12 cellular contexts compared by ENCODE assay signal in genomic region chr6:85463621-85464259, GRCh38. TPM values are rescaled to one million over a fixed set of nuclear protein-coding genes. Genes with fewer than 3 reads are reported as not detected.
A peak's percentile ranks its signal among the peaks of the same experiment; 100 is the strongest.
DNase-seq lines count a peak whose midpoint lies in the region; ATAC-seq and TF ChIP-seq lines count a peak whose summit lies in the region.
"Had no signal": no experiment of that assay in that cellular context is flagged by ENCODE, and none has a peak within 500 bp of the region (broad histone marks: within the 10 kb centered on the region; RNA-seq: fewer than 3 reads in every experiment).

No MANE protein-coding gene starts in this region.

- H3K4me3 ChIP-seq in SJSA1 = no peak overlapping the region
- H3K4me3 ChIP-seq in endodermal cell (ENCODE audit: low read length) = no peak overlapping the region
- H3K4me3 ChIP-seq in thyroid gland (replicated peaks in 1 of 3) = no peak overlapping the region
- no peak overlapping the region for H3K4me3 ChIP-seq in WERI-Rb-1 (ENCODE audit: low read depth, low read length)
- H3K4me3 ChIP-seq: suprapubic skin had no signal

- no peaks in the 10 kb centered on the region for H3K9me3 Mint-ChIP-seq in activated naive CD4-positive, alpha-beta T cell treated with anti-CD3 and anti-CD28 coated beads for 36 hours
- no peaks in the 10 kb centered on the region for H3K9me3 Mint-ChIP-seq in endodermal cell

- no peak overlapping the region for H3K4me3 Mint-ChIP-seq in activated naive CD4-positive, alpha-beta T cell treated with anti-CD3 and anti-CD28 coated beads for 36 hours
- H3K4me3 Mint-ChIP-seq in endodermal cell = no peak overlapping the region

- intact Hi-C loops in activated naive CD4-positive, alpha-beta T cell treated with anti-CD3 and anti-CD28 coated beads for 36 hours (cut with micrococcal nuclease) = loop anchor here (2.0 kb wide), 2 partner anchors 207 to 215 kb away; no protein-coding TSS in a partner anchor
- intact Hi-C loops in thyroid gland (cut with DNase I) = no loop called here

- H3K9ac ChIP-seq in endodermal cell (ENCODE audit: extremely low read depth, low read length, poor library complexity, severe bottlenecking) = no peak overlapping the region

- H3K9me3 ChIP-seq in SJSA1 (replicated peaks) = no peaks in the 10 kb centered on the region
- H3K9me3 ChIP-seq in endodermal cell (ENCODE audit: control insufficient read depth, low read length) = no peaks in the 10 kb centered on the region
- H3K9me3 ChIP-seq in thyroid gland = no peaks in the 10 kb centered on the region
- H3K9me3 ChIP-seq in WERI-Rb-1 (ENCODE audit: severe bottlenecking) = no peaks in the 10 kb centered on the region
- H3K9me3 ChIP-seq: suprapubic skin had no signal

- DNase-seq in activated naive CD4-positive, alpha-beta T cell treated with anti-CD3 and anti-CD28 coated beads for 36 hours = no peak
- DNase-seq in activated naive CD4-positive, alpha-beta T cell treated with anti-CD3 and anti-CD28 coated beads, Interleukin-2, amount 50 U/mL, for 16 hours = no peak
- no peak for DNase-seq in SJSA1 (ENCODE audit: low read depth in 1 of 2, low spot score in 2 of 2)
- peak; percentile 12 for DNase-seq in endodermal cell
- DNase-seq in thyroid gland = peak; percentile 37 to 45
- no peak for DNase-seq in NCI-H128 (lab: John Stamatoyannopoulos, UW; ENCODE audit: unreplicated experiment)
- no peak for DNase-seq in WERI-Rb-1
- DNase-seq: mesendoderm, NCI-H1930, NCI-H748 treated with DMSO at 0.1 percent for 48 hours had no signal

- peaks cover 64% of the 10 kb centered on the region for H3K4me1 Mint-ChIP-seq in activated naive CD4-positive, alpha-beta T cell treated with anti-CD3 and anti-CD28 coated beads for 36 hours (ENCODE audit: low read depth)
- peaks cover 5% of the 10 kb centered on the region for H3K4me1 Mint-ChIP-seq in endodermal cell

- H3K36me3 ChIP-seq in SJSA1 = peaks cover 6% of the 10 kb centered on the region
- no peaks in the 10 kb centered on the region for H3K36me3 ChIP-seq in endodermal cell (ENCODE audit: control insufficient read depth, insufficient read depth, low read length)
- H3K36me3 ChIP-seq in thyroid gland = peaks cover 0 to 6% of the 10 kb centered on the region in 2 donors
- H3K36me3 ChIP-seq in WERI-Rb-1 = no peaks in the 10 kb centered on the region
- H3K36me3 ChIP-seq: suprapubic skin had no signal

- H3K36me3 Mint-ChIP-seq in activated naive CD4-positive, alpha-beta T cell treated with anti-CD3 and anti-CD28 coated beads for 36 hours (ENCODE audit: low read depth) = no peaks in the 10 kb centered on the region
- no peaks in the 10 kb centered on the region for H3K36me3 Mint-ChIP-seq in endodermal cell (ENCODE audit: low read depth)

- TF ChIP-seq POLR2A in thyroid gland (IDR thresholded peaks at IDR 0.05) = no peak

- H3K27ac ChIP-seq in SJSA1 (peak overlapping the region; percentile 99), endodermal cell (ENCODE audit: low read depth, low read length) (no peak overlapping the region), thyroid gland (peak overlapping the region; percentile 76 to 89 (median 87)), WERI-Rb-1 (no peak overlapping the region)

- 83 to 90% methylated on average over 4 of the region's 4 CpGs for WGBS in endodermal cell (ENCODE audit: insufficient coverage in 1 of 2, insufficient read length in 1 of 2), 2 experiments
- 40 to 44% methylated on average over 4 of the region's 4 CpGs for WGBS in thyroid gland, 2 donors

- ATAC-seq in HG02678 (IDR thresholded peaks at IDR 0.05; ENCODE audit: unreplicated experiment) = no peak

- H3K4me1 ChIP-seq in SJSA1 (replicated peaks) = peaks cover 75% of the 10 kb centered on the region
- H3K4me1 ChIP-seq in endodermal cell (ENCODE audit: control insufficient read depth, insufficient read depth, low read length) = no peaks in the 10 kb centered on the region
- peaks cover 70 to 75% of the 10 kb centered on the region in 2 donors for H3K4me1 ChIP-seq in thyroid gland

- CTCF ChIA-PET in activated naive CD4-positive, alpha-beta T cell treated with anti-CD3 and anti-CD28 coated beads for 36 hours (lab: Charles Lee) = interaction anchor here (0.7 to 10.1 kb wide), 3 partner anchors 14 to 111 kb away, joined by 3 to 78 read pairs (median 11); partner anchors contain the start of gene NT5E

- TF ChIP-seq CTCF in endodermal cell (conservative IDR thresholded peaks at IDR 0.05) (no peak), thyroid gland (IDR thresholded peaks at IDR 0.05) (no peak), WERI-Rb-1 (IDR thresholded peaks at IDR 0.05; ENCODE audit: low read depth, low read length) (no peak)

- peaks cover 2% of the 10 kb centered on the region for H3K27me3 Mint-ChIP-seq in activated naive CD4-positive, alpha-beta T cell treated with anti-CD3 and anti-CD28 coated beads for 36 hours (ENCODE audit: low read depth)
- no peaks in the 10 kb centered on the region for H3K27me3 Mint-ChIP-seq in endodermal cell (ENCODE audit: insufficient read depth)

- H3K27me3 ChIP-seq in SJSA1 (replicated peaks) (no peaks in the 10 kb centered on the region), endodermal cell (ENCODE audit: control insufficient read depth, insufficient read depth, low read length, poor library complexity, severe bottlenecking) (no peaks in the 10 kb centered on the region), thyroid gland (no peaks in the 10 kb centered on the region), WERI-Rb-1 (ENCODE audit: insufficient read depth, low read depth, severe bottlenecking) (peaks cover 62% of the 10 kb centered on the region)
- H3K27me3 ChIP-seq: suprapubic skin had no signal

- peak overlapping the region; percentile 80 for H3K27ac Mint-ChIP-seq in activated naive CD4-positive, alpha-beta T cell treated with anti-CD3 and anti-CD28 coated beads for 36 hours
- H3K27ac Mint-ChIP-seq in endodermal cell = no peak overlapping the region

RNA-seq across cellular contexts. Expression of gene NT5E, which starts 13.9 kb away (rescaled TPM):
- 1 to 10 TPM in 1 of 2 experiments, under 1 TPM in 1; 0.55 to 1.4 TPM for total RNA-seq in activated naive CD4-positive, alpha-beta T cell treated with anti-CD3 and anti-CD28 coated beads for 36 hours
- total RNA-seq in SJSA1 (2014; rRNA removed; shearing (Covaris generic)) = 37.3 and 51.2 TPM in 2 replicates
- under 1 TPM; 0.33 to 0.75 TPM for total RNA-seq in endodermal cell
- 0.71 TPM for polyA plus RNA-seq in endodermal cell (2013, experiment 1 of 2)
- 1.6 TPM for polyA plus RNA-seq in endodermal cell (2013, experiment 2 of 2)
- 100 to 1,000 TPM in 3 of 4 donors, 10 to 100 TPM in 1; 89.6 to 174 (median 122) TPM for total RNA-seq in thyroid gland

Comparison
In these comparisons a context has a peak if more than half of its experiments do, and no peak if none do; other contexts are left out.
1. DNase-seq: peak in endodermal cell (single experiment) and thyroid gland (2 of 2); none in activated naive CD4-positive, alpha-beta T cell treated with anti-CD3 and anti-CD28 coated beads for 36 hours (single experiment), activated naive CD4-positive, alpha-beta T cell treated with anti-CD3 and anti-CD28 coated beads, Interleukin-2, amount 50 U/mL, for 16 hours (single experiment), SJSA1 (0 of 2), NCI-H128 (single experiment) and WERI-Rb-1 (single experiment).
2. H3K27ac ChIP-seq: peak in SJSA1 (single experiment) and thyroid gland (3 of 3); none in endodermal cell (single experiment) and WERI-Rb-1 (single experiment).
3. RNA of gene NT5E, which starts 13.9 kb away (total RNA-seq): 89.6 to 174 TPM in thyroid gland and 37.3 to 51.2 TPM in SJSA1; 0.55 to 1.4 TPM in activated naive CD4-positive, alpha-beta T cell treated with anti-CD3 and anti-CD28 coated beads for 36 hours and 0.33 to 0.75 TPM in endodermal cell; every median in the first group is over 10 times any median in the second.